ENCODE assay signal across 14 cellular contexts in the genomic region with DNA sequence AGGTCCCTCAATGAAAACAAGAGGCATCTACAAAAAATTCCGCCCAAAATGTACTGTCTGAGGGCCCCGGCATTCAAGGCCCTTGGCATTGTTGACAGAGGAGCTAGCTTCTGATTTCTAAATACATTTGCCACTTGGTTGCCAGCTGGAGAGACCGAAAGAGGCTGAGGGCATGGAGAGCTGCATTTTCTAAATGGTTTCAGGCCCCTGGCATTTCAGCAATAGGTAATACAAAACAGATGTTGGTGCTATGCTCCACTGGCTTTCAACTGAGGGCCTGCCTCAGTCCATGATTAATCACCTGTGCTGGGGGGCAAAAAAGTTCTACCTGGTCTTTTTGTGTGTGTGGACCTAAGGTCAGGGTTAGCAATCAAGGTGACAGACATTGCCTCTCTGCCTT.
A peak's percentile ranks its signal among the peaks of the same experiment; 100 is the strongest.
DNase-seq lines count a peak whose midpoint lies in the region; ATAC-seq and TF ChIP-seq lines count a peak whose summit lies in the region.
"Had no signal": no experiment of that assay in that cellular context is flagged by ENCODE, and none has a peak within 500 bp of the region (broad histone marks: within the 10 kb centered on the region; RNA-seq: fewer than 3 reads in every experiment).

No MANE protein-coding gene starts in this region.

- no peaks in the 10 kb centered on the region for H3K9me3 ChIP-seq in left lung
- H3K9me3 ChIP-seq: testis had no signal

- no peak overlapping the region for H3K27ac ChIP-seq in left lung
- H3K27ac ChIP-seq: cardiac muscle cell, testis had no signal

- H3K36me3 ChIP-seq in left lung: no peaks in the 10 kb centered on the region
- H3K36me3 ChIP-seq: cardiac muscle cell had no signal

- ATAC-seq in SK-N-SH treated with all-trans-retinoic acid at 6 μM for 48 hours (no peak), left lung (no peak), HG03139 (IDR thresholded peaks at IDR 0.05; ENCODE audit: unreplicated experiment) (no peak)
- ATAC-seq: activated CD4-positive, alpha-beta T cell treated with anti-CD3 and anti-CD28 coated beads for 36 hours had no signal

- DNase-seq in AG09309 (ENCODE audit: low read depth) (peak; percentile 23), HFF-Myc (ENCODE audit: extremely low read depth, low read depth) (peak; percentile 12), kidney tubule cell (ENCODE audit: low spot score) (peak; percentile 37), left lung (no peak), hepatic stellate cell (ENCODE audit: low spot score) (no peak)
- no peak for DNase-seq in stimulated activated CD4-positive, alpha-beta T cell treated with anti-CD3 and anti-CD28 coated beads, Interleukin-2, amount 100 ng/mL, for 48 hours
- DNase-seq: activated CD4-positive, alpha-beta T cell treated with anti-CD3 and anti-CD28 coated beads for 36 hours; NCI-H1436 treated with DMSO at 0.1 percent for 48 hours; NCI-H446; occipital lobe; testis had no signal

- H3K4me3 ChIP-seq in AG09309 (ENCODE audit: control insufficient read depth, low read depth, low read length) (no peak overlapping the region), HFF-Myc (replicated peaks; ENCODE audit: low read depth, low read length) (no peak overlapping the region), left lung (no peak overlapping the region)
- H3K4me3 ChIP-seq: cardiac muscle cell, testis had no signal

- TF ChIP-seq CTCF in AG09309 (IDR thresholded peaks at IDR 0.05; ENCODE audit: control insufficient read depth, insufficient read depth, low read depth, low read length, missing control alignments) (no peak), HFF-Myc (IDR thresholded peaks at IDR 0.05; ENCODE audit: low read depth, low read length, missing control alignments) (no peak), left lung (IDR thresholded peaks at IDR 0.05) (no peak)

- intact Hi-C loops in left lung (cut with DNase I): no loop called here

- H3K27me3 ChIP-seq in left lung: no peaks in the 10 kb centered on the region
- H3K27me3 ChIP-seq: cardiac muscle cell, testis had no signal

- no peaks in the 10 kb centered on the region for H3K4me1 ChIP-seq in left lung

TF ChIP-seq in SK-N-SH treated with all-trans-retinoic acid at 6 μM for 48 hours, 23 proteins besides CTCF, POLR2A, EP300 and RAD21:
- TF ChIP-seq ESRRG (CRISPR knock-in tag; IDR thresholded peaks at IDR 0.05): no peak
- no peak for TF ChIP-seq RARB (CRISPR knock-in tag; IDR thresholded peaks at IDR 0.05)
- TF ChIP-seq ZNF70 (CRISPR knock-in tag; IDR thresholded peaks at IDR 0.05): no peak
- TF ChIP-seq TCF4 (CRISPR knock-in tag; IDR thresholded peaks at IDR 0.05; ENCODE audit: borderline replicate concordance): peak; percentile 34; the same call in 1 of the 2 replicates
- no peak for TF ChIP-seq OSR1 (CRISPR knock-in tag; IDR thresholded peaks at IDR 0.05)

Comparison
In these comparisons a context has a peak if more than half of its experiments do, and no peak if none do; other contexts are left out.
1. DNase-seq: peak in AG09309 (single experiment), HFF-Myc (single experiment) and kidney tubule cell (single experiment); none in left lung (0 of 2), stimulated activated CD4-positive, alpha-beta T cell treated with anti-CD3 and anti-CD28 coated beads, Interleukin-2, amount 100 ng/mL, for 48 hours (0 of 2) and hepatic stellate cell (single experiment).